Comparison of ENCODE assay signal across 11 cellular contexts in genomic region chr1:157961805-157962762, GRCh38. TPM values are rescaled to one million over a fixed set of nuclear protein-coding genes. Genes with fewer than 3 reads are reported as not detected.
A peak's percentile ranks its signal among the peaks of the same experiment; 100 is the strongest.
DNase-seq lines count a peak whose midpoint lies in the region; ATAC-seq and TF ChIP-seq lines count a peak whose summit lies in the region.
"Had no signal": no experiment of that assay in that cellular context is flagged by ENCODE, and none has a peak within 500 bp of the region (broad histone marks: within the 10 kb centered on the region; RNA-seq: fewer than 3 reads in every experiment).

No MANE protein-coding gene starts in this region.

- ATAC-seq in HG03442 (IDR thresholded peaks at IDR 0.05; ENCODE audit: unreplicated experiment) (peak; percentile 71), omental fat pad (ENCODE audit: low FRiP score) (peak; percentile 77), GM19328 (IDR thresholded peaks at IDR 0.05; ENCODE audit: unreplicated experiment) (no peak)
- ATAC-seq: sciatic nerve had no signal

- no peak overlapping the region for H3K4me3 ChIP-seq in astrocyte of the spinal cord (ENCODE audit: low read depth, low read length)
- H3K4me3 ChIP-seq: SJSA1 had no signal

- in situ Hi-C loops in astrocyte of the spinal cord (cut with HindIII; ENCODE audit: low sequenced_read_pairs), result no loop called here

- TF ChIP-seq CTCF in astrocyte of the spinal cord (IDR thresholded peaks at IDR 0.05; ENCODE audit: low read depth, low read length) (no peak), omental fat pad (IDR thresholded peaks at IDR 0.05) (no peak)

- peak; percentile 28 for DNase-seq in NCI-H82 (lab: John Stamatoyannopoulos, UW)
- DNase-seq in NCI-H82 treated with DMSO at 0.1 percent for 48 hours (lab: John Stamatoyannopoulos, UW; ENCODE audit: unreplicated experiment), result no peak
- DNase-seq in astrocyte of the spinal cord (ENCODE audit: low read depth, low spot score), result peak; percentile 51
- DNase-seq in omental fat pad (ENCODE audit: low spot score), result no peak
- no peak for DNase-seq in DMS114 treated with DMSO at 0.1 percent for 48 hours (lab: John Stamatoyannopoulos, UW; ENCODE audit: unreplicated experiment)
- DNase-seq in activated gamma-delta T cell (lab: John Stamatoyannopoulos, UW), result no peak
- DNase-seq: activated naive CD4-positive, alpha-beta T cell treated with anti-CD3 and anti-CD28 coated beads, Interleukin-2, amount 10 ng/mL, durations not matched to agents 7 days and 5 days had no signal

RNA-seq across cellular contexts. Expression of gene KIRREL1, which starts 31.4 kb away (rescaled TPM):
- 10 to 100 TPM; 47.2 to 81.6 (median 61.6) TPM for total RNA-seq in omental fat pad

Comparison
In these comparisons a context has a peak if more than half of its experiments do, and no peak if none do; other contexts are left out.
1. DNase-seq: peak in NCI-H82 (single experiment) and astrocyte of the spinal cord (single experiment); none in NCI-H82 treated with DMSO at 0.1 percent for 48 hours (single experiment), omental fat pad (single experiment), DMS114 treated with DMSO at 0.1 percent for 48 hours (single experiment) and activated gamma-delta T cell (single experiment).